In the genomic region with DNA sequence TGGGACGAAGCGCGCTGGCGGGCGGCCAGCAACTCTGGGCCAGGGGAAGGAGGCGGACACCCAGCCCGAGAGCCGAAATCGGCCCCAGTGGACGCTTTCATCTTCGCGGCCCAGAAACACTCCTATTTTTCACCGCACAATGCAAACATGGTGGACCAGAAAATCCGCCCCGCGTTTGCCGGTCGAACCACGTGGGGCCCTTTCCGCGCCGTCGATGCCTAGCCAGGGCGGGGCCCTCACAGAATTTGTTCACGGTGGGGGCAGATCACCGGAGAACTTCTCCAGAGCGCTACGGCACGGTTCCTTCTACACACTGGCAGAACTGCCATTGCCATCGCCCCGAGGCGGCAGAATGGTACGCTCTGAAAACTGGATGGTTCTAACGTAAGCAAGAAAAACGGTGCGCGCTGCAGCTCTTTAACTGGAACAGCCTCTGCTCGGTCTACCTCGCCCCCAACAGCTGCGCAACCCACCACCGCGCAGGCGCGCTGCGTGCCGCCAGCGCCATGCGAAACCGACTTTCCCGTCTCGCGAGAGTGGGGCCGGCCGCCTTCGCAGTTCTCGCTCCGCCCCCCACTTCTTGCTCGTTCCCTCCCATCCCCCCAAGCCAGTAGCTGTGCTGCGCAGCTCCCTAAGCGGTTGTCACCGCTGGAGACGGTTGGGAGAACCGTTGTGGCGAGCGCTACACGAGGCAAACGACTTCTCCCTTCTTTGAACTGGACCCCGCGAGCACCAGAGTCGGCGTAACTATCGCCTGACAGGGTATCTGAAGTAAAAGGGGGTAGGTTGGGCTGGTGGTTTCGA, we compare ENCODE assay signal across 1 cellular context.
TF ChIP-seq lines count a peak whose summit lies in the region.

A gene with protein sequence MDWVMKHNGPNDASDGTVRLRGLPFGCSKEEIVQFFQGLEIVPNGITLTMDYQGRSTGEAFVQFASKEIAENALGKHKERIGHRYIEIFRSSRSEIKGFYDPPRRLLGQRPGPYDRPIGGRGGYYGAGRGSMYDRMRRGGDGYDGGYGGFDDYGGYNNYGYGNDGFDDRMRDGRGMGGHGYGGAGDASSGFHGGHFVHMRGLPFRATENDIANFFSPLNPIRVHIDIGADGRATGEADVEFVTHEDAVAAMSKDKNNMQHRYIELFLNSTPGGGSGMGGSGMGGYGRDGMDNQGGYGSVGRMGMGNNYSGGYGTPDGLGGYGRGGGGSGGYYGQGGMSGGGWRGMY (plus strand): TSS at position 610 of the 804 bp plus-strand sequence. CDS start 5,158 bp downstream, outside the sequence.

TF ChIP-seq in K562, 482 proteins besides CTCF, POLR2A, EP300 and RAD21 (continued from another document and continues in another):
- TF ChIP-seq CCNT2 (IDR thresholded peaks at IDR 0.05; ENCODE audit: borderline replicate concordance, extremely low read depth, insufficient read length, low read depth, low read length) (peak; percentile 90), MXI1 (IDR thresholded peaks at IDR 0.05; ENCODE audit: low read depth, low read length) (peak; percentile 76; the same call in 1 of the 2 replicates), ZBED1 (IDR thresholded peaks at IDR 0.05) (peak; percentile 95), KLF10 (CRISPR knock-in tag; IDR thresholded peaks at IDR 0.05) (no peak), BCOR (IDR thresholded peaks at IDR 0.05) (no peak; the same call in 1 of the 2 replicates), NEUROD1 (IDR thresholded peaks at IDR 0.05; ENCODE audit: borderline replicate concordance, low read depth, low read length, partially characterized antibody) (peak; percentile 90), ZNF41 (CRISPR knock-in tag; conservative IDR thresholded peaks at IDR 0.05) (peak; percentile 41; the same call in 1 of the 2 replicates), ZNF324 (CRISPR knock-in tag; IDR thresholded peaks at IDR 0.05) (peak; percentile 51; the same call in 1 of the 2 replicates), RBM34 (IDR thresholded peaks at IDR 0.05; ENCODE audit: borderline replicate concordance, insufficient read depth, low read length) (no peak), ZNF79 (CRISPR knock-in tag; IDR thresholded peaks at IDR 0.05; ENCODE audit: low read depth) (0 out of 2 replicates have a peak, but pooled peaks have one; percentile 15), CBX1 (IDR thresholded peaks at IDR 0.05; ENCODE audit: low read depth) (peak; percentile 97), ZNF175 (CRISPR knock-in tag; IDR thresholded peaks at IDR 0.05; ENCODE audit: low read depth) (peak; percentile 65; the same call in 1 of the 2 replicates), ZNF354B (CRISPR knock-in tag; IDR thresholded peaks at IDR 0.05) (peak; percentile 29; the same call in 1 of the 2 replicates), NFE2L1 (tag; IDR thresholded peaks at IDR 0.05; ENCODE audit: borderline replicate concordance, low read depth) (no peak), SMAD3 (CRISPR knock-in tag; conservative IDR thresholded peaks at IDR 0.05) (peak; percentile 78), KAT2B (IDR thresholded peaks at IDR 0.05; ENCODE audit: low read depth, low read length) (no peak), LARP7 (IDR thresholded peaks at IDR 0.05) (no peak), GTF2F1 (IDR thresholded peaks at IDR 0.05; ENCODE audit: low read depth, low read length) (peak; percentile 96), TFAM (CRISPR knock-in tag; conservative IDR thresholded peaks at IDR 0.05) (no peak), PML (IDR thresholded peaks at IDR 0.05; ENCODE audit: low read length) (peak; percentile 97), RCOR1 (IDR thresholded peaks at IDR 0.05; ENCODE audit: borderline replicate concordance in 1 of 2, low read depth in 2 of 2, low read length in 2 of 2) (0 out of 4 replicates have a peak, but pooled peaks of 1 of the 2 experiments have one; percentile 3), ZNF217 (CRISPR knock-in tag; IDR thresholded peaks at IDR 0.05) (no peak), ZNF121 (CRISPR knock-in tag; conservative IDR thresholded peaks at IDR 0.05) (no peak), TARDBP (IDR thresholded peaks at IDR 0.05) (peak; percentile 23; the same call in 1 of the 2 replicates), MCM7 (IDR thresholded peaks at IDR 0.05) (no peak), BDP1 (IDR thresholded peaks at IDR 0.05; ENCODE audit: insufficient read depth, insufficient read length) (no peak), DPF2 (IDR thresholded peaks at IDR 0.05) (peak; percentile 60; the same call in 1 of the 2 replicates), DMBX1 (CRISPR knock-in tag; IDR thresholded peaks at IDR 0.05; ENCODE audit: borderline replicate concordance) (peak; percentile 35; the same call in 1 of the 2 replicates), TCFL5 (CRISPR knock-in tag; conservative IDR thresholded peaks at IDR 0.05) (no peak), ZNF184 (CRISPR knock-in tag; IDR thresholded peaks at IDR 0.05) (no peak)
- TF ChIP-seq, protein P1, sequence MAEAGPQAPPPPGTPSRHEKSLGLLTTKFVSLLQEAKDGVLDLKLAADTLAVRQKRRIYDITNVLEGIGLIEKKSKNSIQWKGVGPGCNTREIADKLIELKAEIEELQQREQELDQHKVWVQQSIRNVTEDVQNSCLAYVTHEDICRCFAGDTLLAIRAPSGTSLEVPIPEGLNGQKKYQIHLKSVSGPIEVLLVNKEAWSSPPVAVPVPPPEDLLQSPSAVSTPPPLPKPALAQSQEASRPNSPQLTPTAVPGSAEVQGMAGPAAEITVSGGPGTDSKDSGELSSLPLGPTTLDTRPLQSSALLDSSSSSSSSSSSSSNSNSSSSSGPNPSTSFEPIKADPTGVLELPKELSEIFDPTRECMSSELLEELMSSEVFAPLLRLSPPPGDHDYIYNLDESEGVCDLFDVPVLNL (CRISPR knock-in tag; IDR thresholded peaks at IDR 0.05; ENCODE audit: low read depth): 0 out of 2 replicates have a peak, but pooled peaks have one; percentile 66
- TF ChIP-seq, protein P2, sequence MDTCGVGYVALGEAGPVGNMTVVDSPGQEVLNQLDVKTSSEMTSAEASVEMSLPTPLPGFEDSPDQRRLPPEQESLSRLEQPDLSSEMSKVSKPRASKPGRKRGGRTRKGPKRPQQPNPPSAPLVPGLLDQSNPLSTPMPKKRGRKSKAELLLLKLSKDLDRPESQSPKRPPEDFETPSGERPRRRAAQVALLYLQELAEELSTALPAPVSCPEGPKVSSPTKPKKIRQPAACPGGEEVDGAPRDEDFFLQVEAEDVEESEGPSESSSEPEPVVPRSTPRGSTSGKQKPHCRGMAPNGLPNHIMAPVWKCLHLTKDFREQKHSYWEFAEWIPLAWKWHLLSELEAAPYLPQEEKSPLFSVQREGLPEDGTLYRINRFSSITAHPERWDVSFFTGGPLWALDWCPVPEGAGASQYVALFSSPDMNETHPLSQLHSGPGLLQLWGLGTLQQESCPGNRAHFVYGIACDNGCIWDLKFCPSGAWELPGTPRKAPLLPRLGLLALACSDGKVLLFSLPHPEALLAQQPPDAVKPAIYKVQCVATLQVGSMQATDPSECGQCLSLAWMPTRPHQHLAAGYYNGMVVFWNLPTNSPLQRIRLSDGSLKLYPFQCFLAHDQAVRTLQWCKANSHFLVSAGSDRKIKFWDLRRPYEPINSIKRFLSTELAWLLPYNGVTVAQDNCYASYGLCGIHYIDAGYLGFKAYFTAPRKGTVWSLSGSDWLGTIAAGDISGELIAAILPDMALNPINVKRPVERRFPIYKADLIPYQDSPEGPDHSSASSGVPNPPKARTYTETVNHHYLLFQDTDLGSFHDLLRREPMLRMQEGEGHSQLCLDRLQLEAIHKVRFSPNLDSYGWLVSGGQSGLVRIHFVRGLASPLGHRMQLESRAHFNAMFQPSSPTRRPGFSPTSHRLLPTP (IDR thresholded peaks at IDR 0.05; ENCODE audit: borderline replicate concordance, extremely low read depth, insufficient read length): no peak
- TF ChIP-seq, protein P3, sequence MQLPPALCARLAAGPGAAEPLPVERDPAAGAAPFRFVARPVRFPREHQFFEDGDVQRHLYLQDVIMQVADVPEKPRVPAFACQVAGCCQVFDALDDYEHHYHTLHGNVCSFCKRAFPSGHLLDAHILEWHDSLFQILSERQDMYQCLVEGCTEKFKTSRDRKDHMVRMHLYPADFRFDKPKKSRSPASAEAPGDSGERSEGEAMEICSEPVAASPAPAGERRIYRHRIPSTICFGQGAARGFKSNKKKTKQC (CRISPR knock-in tag; IDR thresholded peaks at IDR 0.05): peak; percentile 93
- TF ChIP-seq, protein P4, sequence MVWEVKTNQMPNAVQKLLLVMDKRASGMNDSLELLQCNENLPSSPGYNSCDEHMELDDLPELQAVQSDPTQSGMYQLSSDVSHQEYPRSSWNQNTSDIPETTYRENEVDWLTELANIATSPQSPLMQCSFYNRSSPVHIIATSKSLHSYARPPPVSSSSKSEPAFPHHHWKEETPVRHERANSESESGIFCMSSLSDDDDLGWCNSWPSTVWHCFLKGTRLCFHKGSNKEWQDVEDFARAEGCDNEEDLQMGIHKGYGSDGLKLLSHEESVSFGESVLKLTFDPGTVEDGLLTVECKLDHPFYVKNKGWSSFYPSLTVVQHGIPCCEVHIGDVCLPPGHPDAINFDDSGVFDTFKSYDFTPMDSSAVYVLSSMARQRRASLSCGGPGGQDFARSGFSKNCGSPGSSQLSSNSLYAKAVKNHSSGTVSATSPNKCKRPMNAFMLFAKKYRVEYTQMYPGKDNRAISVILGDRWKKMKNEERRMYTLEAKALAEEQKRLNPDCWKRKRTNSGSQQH (CRISPR knock-in tag; IDR thresholded peaks at IDR 0.05): peak; percentile 73
- TF ChIP-seq, protein P5, sequence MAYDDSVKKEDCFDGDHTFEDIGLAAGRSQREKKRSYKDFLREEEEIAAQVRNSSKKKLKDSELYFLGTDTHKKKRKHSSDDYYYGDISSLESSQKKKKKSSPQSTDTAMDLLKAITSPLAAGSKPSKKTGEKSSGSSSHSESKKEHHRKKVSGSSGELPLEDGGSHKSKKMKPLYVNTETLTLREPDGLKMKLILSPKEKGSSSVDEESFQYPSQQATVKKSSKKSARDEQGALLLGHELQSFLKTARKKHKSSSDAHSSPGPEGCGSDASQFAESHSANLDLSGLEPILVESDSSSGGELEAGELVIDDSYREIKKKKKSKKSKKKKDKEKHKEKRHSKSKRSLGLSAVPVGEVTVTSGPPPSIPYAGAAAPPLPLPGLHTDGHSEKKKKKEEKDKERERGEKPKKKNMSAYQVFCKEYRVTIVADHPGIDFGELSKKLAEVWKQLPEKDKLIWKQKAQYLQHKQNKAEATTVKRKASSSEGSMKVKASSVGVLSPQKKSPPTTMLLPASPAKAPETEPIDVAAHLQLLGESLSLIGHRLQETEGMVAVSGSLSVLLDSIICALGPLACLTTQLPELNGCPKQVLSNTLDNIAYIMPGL (CRISPR knock-in tag; IDR thresholded peaks at IDR 0.05): peak; percentile 74; the same call in 1 of the 2 replicates
- TF ChIP-seq, protein P6, sequence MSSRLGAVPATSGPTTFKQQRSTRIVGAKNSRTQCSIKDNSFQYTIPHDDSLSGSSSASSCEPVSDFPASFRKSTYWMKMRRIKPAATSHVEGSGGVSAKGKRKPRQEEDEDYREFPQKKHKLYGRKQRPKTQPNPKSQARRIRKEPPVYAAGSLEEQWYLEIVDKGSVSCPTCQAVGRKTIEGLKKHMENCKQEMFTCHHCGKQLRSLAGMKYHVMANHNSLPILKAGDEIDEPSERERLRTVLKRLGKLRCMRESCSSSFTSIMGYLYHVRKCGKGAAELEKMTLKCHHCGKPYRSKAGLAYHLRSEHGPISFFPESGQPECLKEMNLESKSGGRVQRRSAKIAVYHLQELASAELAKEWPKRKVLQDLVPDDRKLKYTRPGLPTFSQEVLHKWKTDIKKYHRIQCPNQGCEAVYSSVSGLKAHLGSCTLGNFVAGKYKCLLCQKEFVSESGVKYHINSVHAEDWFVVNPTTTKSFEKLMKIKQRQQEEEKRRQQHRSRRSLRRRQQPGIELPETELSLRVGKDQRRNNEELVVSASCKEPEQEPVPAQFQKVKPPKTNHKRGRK (tag; IDR thresholded peaks at IDR 0.05): no peak
- TF ChIP-seq, protein P7, sequence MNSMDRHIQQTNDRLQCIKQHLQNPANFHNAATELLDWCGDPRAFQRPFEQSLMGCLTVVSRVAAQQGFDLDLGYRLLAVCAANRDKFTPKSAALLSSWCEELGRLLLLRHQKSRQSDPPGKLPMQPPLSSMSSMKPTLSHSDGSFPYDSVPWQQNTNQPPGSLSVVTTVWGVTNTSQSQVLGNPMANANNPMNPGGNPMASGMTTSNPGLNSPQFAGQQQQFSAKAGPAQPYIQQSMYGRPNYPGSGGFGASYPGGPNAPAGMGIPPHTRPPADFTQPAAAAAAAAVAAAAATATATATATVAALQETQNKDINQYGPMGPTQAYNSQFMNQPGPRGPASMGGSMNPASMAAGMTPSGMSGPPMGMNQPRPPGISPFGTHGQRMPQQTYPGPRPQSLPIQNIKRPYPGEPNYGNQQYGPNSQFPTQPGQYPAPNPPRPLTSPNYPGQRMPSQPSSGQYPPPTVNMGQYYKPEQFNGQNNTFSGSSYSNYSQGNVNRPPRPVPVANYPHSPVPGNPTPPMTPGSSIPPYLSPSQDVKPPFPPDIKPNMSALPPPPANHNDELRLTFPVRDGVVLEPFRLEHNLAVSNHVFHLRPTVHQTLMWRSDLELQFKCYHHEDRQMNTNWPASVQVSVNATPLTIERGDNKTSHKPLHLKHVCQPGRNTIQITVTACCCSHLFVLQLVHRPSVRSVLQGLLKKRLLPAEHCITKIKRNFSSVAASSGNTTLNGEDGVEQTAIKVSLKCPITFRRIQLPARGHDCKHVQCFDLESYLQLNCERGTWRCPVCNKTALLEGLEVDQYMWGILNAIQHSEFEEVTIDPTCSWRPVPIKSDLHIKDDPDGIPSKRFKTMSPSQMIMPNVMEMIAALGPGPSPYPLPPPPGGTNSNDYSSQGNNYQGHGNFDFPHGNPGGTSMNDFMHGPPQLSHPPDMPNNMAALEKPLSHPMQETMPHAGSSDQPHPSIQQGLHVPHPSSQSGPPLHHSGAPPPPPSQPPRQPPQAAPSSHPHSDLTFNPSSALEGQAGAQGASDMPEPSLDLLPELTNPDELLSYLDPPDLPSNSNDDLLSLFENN (IDR thresholded peaks at IDR 0.05; ENCODE audit: low read depth in 2 of 2, low read length in 2 of 2): peak in 1 of 2 experiments; percentile 75; a peak in 1 of 4 replicates
- TF ChIP-seq, protein P8, sequence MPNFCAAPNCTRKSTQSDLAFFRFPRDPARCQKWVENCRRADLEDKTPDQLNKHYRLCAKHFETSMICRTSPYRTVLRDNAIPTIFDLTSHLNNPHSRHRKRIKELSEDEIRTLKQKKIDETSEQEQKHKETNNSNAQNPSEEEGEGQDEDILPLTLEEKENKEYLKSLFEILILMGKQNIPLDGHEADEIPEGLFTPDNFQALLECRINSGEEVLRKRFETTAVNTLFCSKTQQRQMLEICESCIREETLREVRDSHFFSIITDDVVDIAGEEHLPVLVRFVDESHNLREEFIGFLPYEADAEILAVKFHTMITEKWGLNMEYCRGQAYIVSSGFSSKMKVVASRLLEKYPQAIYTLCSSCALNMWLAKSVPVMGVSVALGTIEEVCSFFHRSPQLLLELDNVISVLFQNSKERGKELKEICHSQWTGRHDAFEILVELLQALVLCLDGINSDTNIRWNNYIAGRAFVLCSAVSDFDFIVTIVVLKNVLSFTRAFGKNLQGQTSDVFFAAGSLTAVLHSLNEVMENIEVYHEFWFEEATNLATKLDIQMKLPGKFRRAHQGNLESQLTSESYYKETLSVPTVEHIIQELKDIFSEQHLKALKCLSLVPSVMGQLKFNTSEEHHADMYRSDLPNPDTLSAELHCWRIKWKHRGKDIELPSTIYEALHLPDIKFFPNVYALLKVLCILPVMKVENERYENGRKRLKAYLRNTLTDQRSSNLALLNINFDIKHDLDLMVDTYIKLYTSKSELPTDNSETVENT (CRISPR knock-in tag; IDR thresholded peaks at IDR 0.05): peak; percentile 80; the same call in 1 of the 2 replicates
